Comparison of ENCODE assay signal across 13 cellular contexts in the genomic region with DNA sequence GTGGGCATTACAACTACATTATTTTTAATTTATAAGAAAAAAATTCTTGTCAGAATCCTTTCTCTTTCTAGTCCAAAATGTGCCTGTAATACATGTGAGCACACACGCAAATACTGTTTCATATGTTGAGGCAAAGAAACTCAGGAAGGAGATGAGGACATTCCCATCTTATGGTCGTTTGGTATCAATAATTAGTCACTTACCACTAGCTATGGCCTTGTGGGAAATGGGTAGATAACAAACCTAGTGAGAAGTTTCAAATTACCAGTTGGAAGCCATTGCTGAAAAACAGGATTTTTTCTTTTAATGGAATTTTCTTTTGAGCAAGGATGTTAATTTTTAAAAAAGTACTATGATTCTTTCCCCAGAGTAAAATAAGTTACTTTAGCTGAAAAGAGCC. TPM values are rescaled to one million over a fixed set of nuclear protein-coding genes. Genes with fewer than 3 reads are reported as not detected.
DNase-seq lines count a peak whose midpoint lies in the region; ATAC-seq and TF ChIP-seq lines count a peak whose summit lies in the region.
"Had no signal": no experiment of that assay in that cellular context is flagged by ENCODE, and none has a peak within 500 bp of the region (broad histone marks: within the 10 kb centered on the region; RNA-seq: fewer than 3 reads in every experiment).

No MANE protein-coding gene starts in this region.

- H3K36me3 ChIP-seq in brain microvascular endothelial cell (replicated peaks) (no peaks in the 10 kb centered on the region), tibial nerve (no peaks in the 10 kb centered on the region)

- H3K4me1 Mint-ChIP-seq in mesothelial cell of epicardium: peaks cover 34% of the 10 kb centered on the region
- H3K4me1 Mint-ChIP-seq: activated naive CD4-positive, alpha-beta T cell treated with anti-CD3 and anti-CD28 coated beads, Interleukin-2, amount 50 U/mL, for 24 hours had no signal

- DNase-seq in NCI-H226: peak; percentile 27
- DNase-seq in brain microvascular endothelial cell: peak; percentile 64
- no peak for DNase-seq in mesothelial cell of epicardium (ENCODE audit: low spot score in 2 of 2, unreplicated experiment in 2 of 2)
- no peak for DNase-seq in tibial nerve (ENCODE audit: low spot score in 2 of 2)
- no peak for DNase-seq in left colon
- DNase-seq in ACHN: no peak
- no peak for DNase-seq in medulla oblongata (ENCODE audit: extremely low spot score)
- DNase-seq: effector memory CD8-positive, alpha-beta T cell; NCI-H1436; NK-92 treated with Interleukin-12 subunit alpha and Interleukin-12 subunit beta, amount 100 ng/mL, for 24 hours; nucleus accumbens; T-helper 2 cell had no signal

- no peaks in the 10 kb centered on the region for H3K36me3 Mint-ChIP-seq in mesothelial cell of epicardium
- H3K36me3 Mint-ChIP-seq: activated naive CD4-positive, alpha-beta T cell treated with anti-CD3 and anti-CD28 coated beads, Interleukin-2, amount 50 U/mL, for 24 hours had no signal

- no peak overlapping the region for H3K4me3 Mint-ChIP-seq in mesothelial cell of epicardium
- H3K4me3 Mint-ChIP-seq: activated naive CD4-positive, alpha-beta T cell treated with anti-CD3 and anti-CD28 coated beads, Interleukin-2, amount 50 U/mL, for 24 hours; effector memory CD8-positive, alpha-beta T cell had no signal

- no peaks in the 10 kb centered on the region for H3K9me3 Mint-ChIP-seq in mesothelial cell of epicardium
- H3K9me3 Mint-ChIP-seq: activated naive CD4-positive, alpha-beta T cell treated with anti-CD3 and anti-CD28 coated beads, Interleukin-2, amount 50 U/mL, for 24 hours; effector memory CD8-positive, alpha-beta T cell had no signal

- intact Hi-C loops in left colon (cut with DNase I, micrococcal nuclease): no loop called here

- no peaks in the 10 kb centered on the region for H3K27me3 ChIP-seq in brain microvascular endothelial cell (replicated peaks)
- no peaks in the 10 kb centered on the region for H3K27me3 ChIP-seq in tibial nerve

- ATAC-seq in left colon: no peak
- ATAC-seq: effector memory CD8-positive, alpha-beta T cell had no signal

- TF ChIP-seq CTCF in brain microvascular endothelial cell (IDR thresholded peaks at IDR 0.05; ENCODE audit: low read depth, low read length, missing control alignments) (no peak), mesothelial cell of epicardium (IDR thresholded peaks at IDR 0.05; ENCODE audit: unreplicated experiment) (no peak), tibial nerve (IDR thresholded peaks at IDR 0.05) (no peak)

- H3K27me3 Mint-ChIP-seq in mesothelial cell of epicardium (ENCODE audit: low read depth): no peaks in the 10 kb centered on the region

- H3K27ac ChIP-seq in brain microvascular endothelial cell: peak overlapping the region; percentile 99
- peak overlapping the region in 3 of 4 donors; percentile 42 to 90 (median 75) for H3K27ac ChIP-seq in tibial nerve

- H3K4me1 ChIP-seq in tibial nerve: peaks cover 0 to 84% (median 26%) of the 10 kb centered on the region in 4 donors

- no peak for TF ChIP-seq EP300 in tibial nerve (IDR thresholded peaks at IDR 0.05)

- WGBS in tibial nerve, 2 donors: 47 to 59% methylated on average over 2 of the region's 2 CpGs

- in situ Hi-C loops in brain microvascular endothelial cell (cut with HindIII; ENCODE audit: low pct_ligation_motif_present, low sequenced_read_pairs) (no loop called here), ACHN (cut with HindIII; ENCODE audit: low pct_ligation_motif_present, low pct_unique_long_range_greater_than_20kb, low sequenced_read_pairs) (no loop called here)

- H3K4me3 ChIP-seq in brain microvascular endothelial cell (ENCODE audit: low read depth, low read length) (peak overlapping the region; percentile 12), tibial nerve (peak overlapping the region in 1 of 4 donors; percentile 24)

- peak overlapping the region; percentile 81 for H3K27ac Mint-ChIP-seq in mesothelial cell of epicardium
- H3K27ac Mint-ChIP-seq: activated naive CD4-positive, alpha-beta T cell treated with anti-CD3 and anti-CD28 coated beads, Interleukin-2, amount 50 U/mL, for 24 hours; effector memory CD8-positive, alpha-beta T cell had no signal

- no peak for TF ChIP-seq POLR2A in tibial nerve (IDR thresholded peaks at IDR 0.05)

- H3K9me3 ChIP-seq in tibial nerve: no peaks in the 10 kb centered on the region

RNA-seq across cellular contexts. Expression of gene AMOTL1, which starts 25.7 kb away (rescaled TPM):
- total RNA-seq in mesothelial cell of epicardium (77.0 to 78.5 TPM (median 77.8 TPM) in 3 replicates), tibial nerve (10 to 100 TPM; 46.5 to 58.0 (median 51.9) TPM), left colon (10 to 100 TPM in 1 of 2 donors, 1 to 10 TPM in 1; 3.3 to 14.2 TPM)

Comparison
In these comparisons a context has a peak if more than half of its experiments do, and no peak if none do; other contexts are left out.
1. DNase-seq: peak in NCI-H226 (single experiment) and brain microvascular endothelial cell (single experiment); none in mesothelial cell of epicardium (0 of 2), tibial nerve (0 of 2), left colon (0 of 2), ACHN (single experiment) and medulla oblongata (single experiment).